24 cellular contexts compared by ENCODE assay signal in the genomic region with DNA sequence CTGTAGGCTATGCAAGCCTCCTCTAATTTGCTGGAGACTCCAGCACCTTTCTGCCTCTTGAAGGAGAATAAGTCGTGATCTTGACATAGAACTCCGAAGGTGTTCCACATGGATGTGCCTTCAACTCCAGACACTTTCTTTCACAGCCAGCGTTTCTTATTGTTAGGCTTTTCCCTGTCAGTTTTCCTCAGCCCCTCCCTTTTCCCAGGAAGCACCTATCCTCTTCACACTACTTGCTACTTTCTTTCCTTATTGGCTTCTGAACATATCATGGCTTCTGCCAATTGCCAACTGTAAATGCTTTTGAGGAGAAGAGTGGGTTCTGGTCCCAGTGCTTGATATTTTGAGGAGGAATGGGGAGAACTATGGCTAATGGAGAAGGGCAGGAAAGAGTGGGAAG.
"Had no signal": no experiment of that assay in that cellular context is flagged by ENCODE, and none has a peak within 500 bp of the region (broad histone marks: within the 10 kb centered on the region; RNA-seq: fewer than 3 reads in every experiment).

No MANE protein-coding gene starts in this region.

- H3K4me1 ChIP-seq: stomach, suprapubic skin, testis, thyroid gland, transverse colon, upper lobe of left lung, upper lobe of right lung had no signal

- DNase-seq: stimulated activated CD4-positive, alpha-beta T cell treated with anti-CD3 and anti-CD28 coated beads, Interleukin-2, amount 100 ng/mL, for 48 hours; stimulated activated CD4-positive, alpha-beta T cell treated with anti-CD3 and anti-CD28 coated beads, Interleukin-4, amount 100 ng/mL, for 1 hour; stimulated activated CD4-positive, alpha-beta T cell treated with anti-CD3 and anti-CD28 coated beads, Interleukin-4, amount 100 ng/mL, for 24 hours; stimulated activated CD4-positive, alpha-beta T cell treated with anti-CD3 and anti-CD28 coated beads, Interleukin-4, amount 100 ng/mL, for 4 hours; stimulated activated CD8-positive, alpha-beta memory T cell treated with anti-CD3 and anti-CD28 coated beads, Interleukin-4, amount 100 ng/mL, for 48 hours; stimulated activated naive B cell treated with anti-CD40 and anti-IgM and Interleukin-4, amounts not matched to agents 10 μg/mL and 1 μg/mL and 100 μg/mL, for 72 hours; stimulated activated naive CD4-positive, alpha-beta T cell; stimulated activated naive CD4-positive, alpha-beta T cell treated with Interleukin-2 at 50 U/mL for 16 hours; stimulated activated naive CD8-positive, alpha-beta T cell treated with anti-CD3 and anti-CD28 coated beads, Interleukin-15, amount 100 ng/mL, for 72 hours; stimulated activated naive CD8-positive, alpha-beta T cell treated with anti-CD3 and anti-CD28 coated beads, Interleukin-15, Interleukin-2, amounts not matched to agents 100 U/mL and 50 U/mL, for 24 hours; stomach; substantia nigra; testis; thyroid gland; tibial artery; transverse colon; upper lobe of left lung; upper lobe of right lung; uterus had no signal

- ATAC-seq: stimulated activated effector memory CD8-positive, alpha-beta T cell treated with anti-CD3 and anti-CD28 coated beads, Interleukin-12 subunit alpha, Interleukin-12 subunit beta, amount 100 ng/mL, for 72 hours; stimulated activated memory B cell treated with anti-CD40 and anti-IgM and Interleukin-4, amounts not matched to agents 10 μg/mL and 1 μg/mL and 100 μg/mL, for 72 hours; stimulated activated naive B cell treated with anti-CD40 and anti-IgM and Interleukin-4, amounts not matched to agents 10 μg/mL and 1 μg/mL and 100 μg/mL, for 72 hours; stimulated activated naive CD8-positive, alpha-beta T cell treated with anti-CD3 and anti-CD28 coated beads, Interleukin-15, amount 100 ng/mL, for 72 hours; stimulated activated naive CD8-positive, alpha-beta T cell treated with anti-CD3 and anti-CD28 coated beads, Interleukin-15, Interleukin-2, amounts not matched to agents 100 U/mL and 50 U/mL, for 24 hours; upper lobe of right lung had no signal

- H3K4me3 ChIP-seq: stomach, suprapubic skin, testis, thoracic aorta, thyroid gland, tibial artery, transverse colon, upper lobe of left lung, upper lobe of right lung, uterus, vagina had no signal

- H3K9me3 ChIP-seq: stomach, suprapubic skin, testis, thoracic aorta, thyroid gland, tibial artery, transverse colon, upper lobe of left lung, upper lobe of right lung, uterus, vagina had no signal

- H3K27ac ChIP-seq: stomach, suprapubic skin, testis, thoracic aorta, thyroid gland, transverse colon, upper lobe of left lung, upper lobe of right lung had no signal

- H3K36me3 ChIP-seq: stomach, suprapubic skin, thoracic aorta, thyroid gland, tibial artery, transverse colon, upper lobe of left lung, upper lobe of right lung, uterus, vagina had no signal

- H3K27me3 ChIP-seq: stomach, suprapubic skin, testis, thyroid gland, tibial artery, transverse colon, upper lobe of left lung, upper lobe of right lung, uterus, vagina had no signal
